Comparison of ENCODE assay signal across 12 cellular contexts in genomic region chr11:100918551-100919500, GRCh38.
DNase-seq lines count a peak whose midpoint lies in the region; ATAC-seq, FAIRE-seq and TF ChIP-seq lines count a peak whose summit lies in the region.
"Had no signal": no experiment of that assay in that cellular context is flagged by ENCODE, and none has a peak within 500 bp of the region (broad histone marks: within the 10 kb centered on the region; RNA-seq: fewer than 3 reads in every experiment).

No MANE protein-coding gene starts in this region.

- H3K9me3 ChIP-seq in H1 (ENCODE audit: insufficient read depth in 2 of 2, low read depth in 1 of 2, low read length in 1 of 2), result no peaks in the 10 kb centered on the region
- H3K9me3 ChIP-seq in upper lobe of right lung, result no peaks in the 10 kb centered on the region
- H3K9me3 ChIP-seq: testis had no signal

- no peak overlapping the region for H3K9ac ChIP-seq in H1 (replicated peaks in 1 of 4; ENCODE audit: extremely low read depth in 1 of 4, low read depth in 3 of 4, low read length in 3 of 4)

- no peak overlapping the region for H4K91ac ChIP-seq in H1 (replicated peaks; ENCODE audit: insufficient read length, low read length)

- WGBS in H1 (ENCODE audit: extremely low coverage in 1 of 2, insufficient coverage in 1 of 2, insufficient read length in 1 of 2, insufficient replicate concordance in 2 of 2, low coverage in 1 of 2, low lambda C conversion rate in 2 of 2, missing lambda C conversion rate in 1 of 2), 2 experiments, result 87% methylated on average over 6 of the region's 6 CpGs; no CpG with 5 or more reads in 1 of the 2 experiments

- H3K56ac ChIP-seq in H1 (replicated peaks; ENCODE audit: insufficient read length, low read depth, low read length), result no peak overlapping the region

- no peak for TF ChIP-seq POLR2A in H1 (IDR thresholded peaks at IDR 0.05; ENCODE audit: control extremely low read depth in 1 of 2, low read depth in 2 of 2, low read length in 2 of 2)

- no peaks in the 10 kb centered on the region for H4K20me1 ChIP-seq in H1 (replicated peaks in 1 of 2; ENCODE audit: control insufficient read depth in 1 of 2, insufficient read depth in 2 of 2, low read length in 2 of 2)

- intact Hi-C loops in Right ventricle myocardium superior (cut with DNase I), result loop anchor here (10.0 kb wide), 1 partner anchor 54 kb away; no protein-coding TSS in a partner anchor
- intact Hi-C loops in Right ventricle myocardium inferior (cut with DNase I), result loop anchor here (5.0 kb wide), 1 partner anchor 37 kb away; no protein-coding TSS in a partner anchor
- intact Hi-C loops in upper lobe of right lung (cut with DNase I), result no loop called here

- H3K23ac ChIP-seq in H1 (ENCODE audit: insufficient read length), result no peak overlapping the region

- TF ChIP-seq CTCF in H1 (IDR thresholded peaks at IDR 0.05; ENCODE audit: control extremely low read depth in 1 of 3, insufficient read depth in 1 of 3, low read depth in 1 of 3, low read length in 3 of 3) (no peak), upper lobe of right lung (IDR thresholded peaks at IDR 0.05) (no peak)

- no peak overlapping the region for H2AFZ ChIP-seq in H1 (ENCODE audit: low read length)

- H2AK5ac ChIP-seq in H1 (ENCODE audit: low read depth, low read length), result no peak overlapping the region

- no peak overlapping the region for H2BK120ac ChIP-seq in H1 (replicated peaks; ENCODE audit: low read depth, low read length)

- peak; percentile 70 for FAIRE-seq in H1 (lab: Jason Lieb, UNC)

- no peak overlapping the region for H4K8ac ChIP-seq in H1 (ENCODE audit: extremely low read depth, insufficient read depth, low read length)

- H2BK15ac ChIP-seq in H1 (ENCODE audit: low read length), result no peak overlapping the region

- no peaks in the 10 kb centered on the region for H3K79me1 ChIP-seq in H1 (ENCODE audit: low read depth, low read length)

- no peak for TF ChIP-seq RAD21 in H1 (IDR thresholded peaks at IDR 0.05 in 1 of 2, conservative IDR thresholded peaks at IDR 0.05 in 1 of 2; ENCODE audit: low read depth in 2 of 2, low read length in 2 of 2)

- H3K27ac ChIP-seq in H1 (ENCODE audit: low read depth, low read length) (no peak overlapping the region), upper lobe of right lung (no peak overlapping the region)
- H3K27ac ChIP-seq: testis had no signal

- no peak overlapping the region for H4K5ac ChIP-seq in H1 (ENCODE audit: insufficient read length, low read depth, low read length)

- H3K4me3 ChIP-seq in H1 (ENCODE audit: extremely low read depth in 1 of 4, insufficient read depth in 2 of 4, low read depth in 3 of 4, low read length in 4 of 4), result no peak overlapping the region
- H3K4me3 ChIP-seq in upper lobe of right lung, result no peak overlapping the region
- H3K4me3 ChIP-seq: testis had no signal

- no peak overlapping the region for H3K4ac ChIP-seq in H1 (replicated peaks; ENCODE audit: insufficient read length, low read depth, low read length)

- no peak overlapping the region; the same call in 1 of the 2 replicates for H3K18ac ChIP-seq in H1 (ENCODE audit: extremely low read depth, low read length)

- H3K23me2 ChIP-seq in H1 (ENCODE audit: low read depth, low read length), result no peaks in the 10 kb centered on the region

- ATAC-seq in Right ventricle myocardium superior (ENCODE audit: poor library complexity), result peak; percentile 25
- ATAC-seq in Right ventricle myocardium inferior, result no peak
- ATAC-seq in upper lobe of right lung, result peak; percentile 92

- H3K4me1 ChIP-seq in H1 (replicated peaks in 1 of 4; ENCODE audit: control insufficient read depth in 3 of 4, insufficient read depth in 4 of 4, low read length in 3 of 4) (peaks cover 0 to 4% (median 0%) of the 10 kb centered on the region in 4 experiments; a peak in 1 of 7 replicates), upper lobe of right lung (no peaks in the 10 kb centered on the region)
- H3K4me1 ChIP-seq: testis had no signal

- no peaks in the 10 kb centered on the region for H3K79me2 ChIP-seq in H1 (ENCODE audit: control insufficient read depth in 1 of 2, insufficient read depth in 2 of 2, low read length in 2 of 2)

- no peak overlapping the region for H2BK5ac ChIP-seq in H1 (ENCODE audit: low read depth, low read length)

- no peak overlapping the region for H2BK12ac ChIP-seq in H1 (ENCODE audit: low read depth, low read length)

- CTCF ChIA-PET in H1 (lab: Charles Lee; ENCODE audit: partially characterized antibody), result interaction anchor here (0.8 to 3.2 kb wide), 5 partner anchors 8 to 341 kb away, joined by 3 to 12 read pairs (median 5); no protein-coding TSS in a partner anchor

- no peaks in the 10 kb centered on the region for H3K27me3 ChIP-seq in H1 (replicated peaks in 1 of 4; ENCODE audit: control insufficient read depth in 3 of 4, extremely low read depth in 1 of 4, insufficient read depth in 3 of 4, low read length in 3 of 4)
- no peaks in the 10 kb centered on the region for H3K27me3 ChIP-seq in upper lobe of right lung
- H3K27me3 ChIP-seq: testis had no signal

- no peak overlapping the region for H3K14ac ChIP-seq in H1 (ENCODE audit: insufficient read length)

- H3K4me2 ChIP-seq in H1 (ENCODE audit: insufficient read depth in 1 of 2, low read depth in 2 of 2, low read length in 2 of 2), result no peak overlapping the region

- DNase-seq in Right ventricle myocardium superior, result no peak
- no peak for DNase-seq in Right ventricle myocardium inferior (ENCODE audit: missing footprints)
- peak; percentile 72 for DNase-seq in NCI-H774 (lab: John Stamatoyannopoulos, UW)
- no peak for DNase-seq in H1 (ENCODE audit: low read depth in 1 of 2, low spot score in 2 of 2)
- no peak for DNase-seq in upper lobe of right lung
- DNase-seq in activated effector memory CD4-positive, alpha-beta T cell treated with Interleukin-2 at 50 U/mL for 16 hours, result no peak
- no peak for DNase-seq in A172 (ENCODE audit: low spot score)
- DNase-seq in activated CD4-positive, alpha-beta T cell treated with anti-CD3 and anti-CD28 coated beads, Interleukin-2, amount 50 U/mL, for 1 hour, result no peak
- DNase-seq: activated CD8-positive, alpha-beta memory T cell treated with anti-CD3 and anti-CD28 coated beads, Interleukin-2, amount 50 U/mL, for 48 hours; stimulated activated CD4-positive, alpha-beta T cell treated with anti-CD3 and anti-CD28 coated beads, Interleukin-4, amount 100 ng/mL, for 24 hours; T-helper 2 cell; testis had no signal

- no peak for TF ChIP-seq EP300 in H1 (IDR thresholded peaks at IDR 0.05; ENCODE audit: borderline replicate concordance in 1 of 2, low read depth in 2 of 2, low read length in 2 of 2)

- H3K36me3 ChIP-seq in H1 (ENCODE audit: control insufficient read depth in 2 of 4, insufficient read depth in 4 of 4, low read length in 3 of 4) (no peaks in the 10 kb centered on the region), upper lobe of right lung (no peaks in the 10 kb centered on the region)

- POLR2A ChIA-PET in H1 (lab: Charles Lee; ENCODE audit: partially characterized antibody), result no interaction called here

- no peak overlapping the region for H2BK20ac ChIP-seq in H1 (ENCODE audit: low read length)

TF ChIP-seq in H1, 55 proteins besides CTCF, POLR2A, EP300 and RAD21:
- TF ChIP-seq, protein P1, sequence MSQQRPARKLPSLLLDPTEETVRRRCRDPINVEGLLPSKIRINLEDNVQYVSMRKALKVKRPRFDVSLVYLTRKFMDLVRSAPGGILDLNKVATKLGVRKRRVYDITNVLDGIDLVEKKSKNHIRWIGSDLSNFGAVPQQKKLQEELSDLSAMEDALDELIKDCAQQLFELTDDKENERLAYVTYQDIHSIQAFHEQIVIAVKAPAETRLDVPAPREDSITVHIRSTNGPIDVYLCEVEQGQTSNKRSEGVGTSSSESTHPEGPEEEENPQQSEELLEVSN (IDR thresholded peaks at IDR 0.05), result no peak
- TF ChIP-seq NANOG (IDR thresholded peaks at IDR 0.05; ENCODE audit: insufficient read depth, low read depth, low read length, poor library complexity, severe bottlenecking) (no peak), EGR1 (IDR thresholded peaks at IDR 0.05; ENCODE audit: borderline replicate concordance, low read depth, low read length) (no peak), CTBP2 (IDR thresholded peaks at IDR 0.05; ENCODE audit: borderline replicate concordance, insufficient read depth, insufficient read length, low read length) (no peak), BACH1 (IDR thresholded peaks at IDR 0.05; ENCODE audit: low read length) (no peak), TBP (IDR thresholded peaks at IDR 0.05; ENCODE audit: low read depth, low read length) (no peak), BRCA1 (IDR thresholded peaks at IDR 0.05; ENCODE audit: low read depth, low read length) (no peak), POLR2AphosphoS5 (IDR thresholded peaks at IDR 0.05; ENCODE audit: low read depth, low read length) (no peak), MAFK (IDR thresholded peaks at IDR 0.05; ENCODE audit: low read depth, low read length) (no peak), SAP30 (IDR thresholded peaks at IDR 0.05; ENCODE audit: insufficient read depth, insufficient replicate concordance, low read length) (no peak), SUZ12 (IDR thresholded peaks at IDR 0.05; ENCODE audit: low read length) (no peak), JUND (IDR thresholded peaks at IDR 0.05; ENCODE audit: low read length) (no peak), TEAD4 (IDR thresholded peaks at IDR 0.05; ENCODE audit: low read depth, low read length) (no peak), SIRT6 (IDR thresholded peaks at IDR 0.05; ENCODE audit: low read length) (no peak), TAF1 (IDR thresholded peaks at IDR 0.05; ENCODE audit: low read depth, low read length) (no peak), KDM4A (IDR thresholded peaks at IDR 0.05; ENCODE audit: low read depth, low read length, severe bottlenecking) (no peak), EZH2 (IDR thresholded peaks at IDR 0.05; ENCODE audit: low read depth, low read length, severe bottlenecking) (no peak)
